ENCODE assay signal across 1 cellular context in genomic region chr2:65374555-65374954, GRCh38.
TF ChIP-seq lines count a peak whose summit lies in the region.

No MANE protein-coding gene starts in this region.

TF ChIP-seq in GM12878, 131 proteins besides CTCF, POLR2A, EP300 and RAD21:
- TF ChIP-seq USF1 (IDR thresholded peaks at IDR 0.05; ENCODE audit: borderline replicate concordance, extremely low read length, insufficient read depth, low read depth, low read length) (no peak), ZNF622 (IDR thresholded peaks at IDR 0.05) (no peak), PBX3 (IDR thresholded peaks at IDR 0.05; ENCODE audit: insufficient replicate concordance, low read depth, low read length) (no peak), ZNF687 (IDR thresholded peaks at IDR 0.05) (no peak), FOXK2 (IDR thresholded peaks at IDR 0.05) (no peak), KDM1A (IDR thresholded peaks at IDR 0.05; ENCODE audit: borderline replicate concordance) (no peak)
